9 cellular contexts compared by ENCODE assay signal in genomic region chr14:34699873-34700621, GRCh38. TPM values are rescaled to one million over a fixed set of nuclear protein-coding genes. Genes with fewer than 3 reads are reported as not detected.
DNase-seq lines count a peak whose midpoint lies in the region; ATAC-seq and TF ChIP-seq lines count a peak whose summit lies in the region.
"Had no signal": no experiment of that assay in that cellular context is flagged by ENCODE, and none has a peak within 500 bp of the region (broad histone marks: within the 10 kb centered on the region; RNA-seq: fewer than 3 reads in every experiment).

No MANE protein-coding gene starts in this region.

- no peak overlapping the region for H3K27ac ChIP-seq in RWPE1
- H3K27ac ChIP-seq: BLaER1 treated with 17β-estradiol and CSF1 and Interleukin-3, amounts not matched to agents 10 nM and 100 nM had no signal

- no peak overlapping the region for H3K4me3 ChIP-seq in fibroblast of pulmonary artery (replicated peaks; ENCODE audit: low read depth, low read length)
- H3K4me3 ChIP-seq: BLaER1 treated with 17β-estradiol and CSF1 and Interleukin-3, amounts not matched to agents 10 nM and 100 nM had no signal

- CTCF ChIA-PET in RWPE1 (lab: Yijun Ruan, JAX): interaction anchor here (0.6 kb wide), 1 partner anchor 984 kb away, joined by 3 read pairs; no protein-coding TSS in a partner anchor

- ATAC-seq in HG02840 (IDR thresholded peaks at IDR 0.05; ENCODE audit: low FRiP score, unreplicated experiment): no peak

- intact Hi-C loops in posterior vena cava (cut with DNase I): no loop called here

- no peaks in the 10 kb centered on the region for H3K9me3 Mint-ChIP-seq in type B pancreatic cell

- TF ChIP-seq CTCF in RWPE1 (conservative IDR thresholded peaks at IDR 0.05; ENCODE audit: low read depth) (no peak), fibroblast of pulmonary artery (IDR thresholded peaks at IDR 0.05; ENCODE audit: low read length, missing control alignments) (no peak), type B pancreatic cell (conservative IDR thresholded peaks at IDR 0.05) (no peak)

- no peaks in the 10 kb centered on the region for H3K36me3 Mint-ChIP-seq in type B pancreatic cell

- H3K27ac Mint-ChIP-seq in type B pancreatic cell: peak overlapping the region; percentile 0

- POLR2A ChIA-PET in RWPE1 (lab: Yijun Ruan, JAX; ENCODE audit: low non-redundant PET): interaction anchor here (0.6 kb wide), 1 partner anchor 83 kb away, joined by 6 read pairs; no protein-coding TSS in a partner anchor

- no peak overlapping the region for H3K4me3 Mint-ChIP-seq in type B pancreatic cell

- H3K27me3 Mint-ChIP-seq in type B pancreatic cell: no peaks in the 10 kb centered on the region

- DNase-seq in NCI-H510A treated with DMSO at 0.1 percent for 48 hours (lab: John Stamatoyannopoulos, UW) (peak; percentile 51), NCI-H510A (lab: John Stamatoyannopoulos, UW) (no peak), RWPE1 (ENCODE audit: low spot score) (peak; percentile 84), fibroblast of pulmonary artery (ENCODE audit: low read depth) (peak; percentile 84), type B pancreatic cell (ENCODE audit: extremely low spot score, unreplicated experiment) (no peak), GDM1 (lab: John Stamatoyannopoulos, UW) (no peak), posterior vena cava (ENCODE audit: low spot score) (no peak)

- peaks cover 10% of the 10 kb centered on the region for H3K4me1 Mint-ChIP-seq in type B pancreatic cell (ENCODE audit: unreplicated experiment)

RNA-seq across cellular contexts. Expression of gene CFL2, which starts 14.3 kb away (rescaled TPM):
- 21.9 and 35.8 TPM in 2 replicates for total RNA-seq in type B pancreatic cell (ENCODE audit: low replicate concordance)
- 100 to 1,000 TPM; 218 to 289 TPM for total RNA-seq in posterior vena cava

Comparison
In these comparisons a context has a peak if more than half of its experiments do, and no peak if none do; other contexts are left out.
1. DNase-seq: peak in NCI-H510A treated with DMSO at 0.1 percent for 48 hours (single experiment), RWPE1 (single experiment) and fibroblast of pulmonary artery (single experiment); none in NCI-H510A (single experiment), type B pancreatic cell (single experiment), GDM1 (single experiment) and posterior vena cava (single experiment).